30 cellular contexts compared by ENCODE assay signal in the genomic region with DNA sequence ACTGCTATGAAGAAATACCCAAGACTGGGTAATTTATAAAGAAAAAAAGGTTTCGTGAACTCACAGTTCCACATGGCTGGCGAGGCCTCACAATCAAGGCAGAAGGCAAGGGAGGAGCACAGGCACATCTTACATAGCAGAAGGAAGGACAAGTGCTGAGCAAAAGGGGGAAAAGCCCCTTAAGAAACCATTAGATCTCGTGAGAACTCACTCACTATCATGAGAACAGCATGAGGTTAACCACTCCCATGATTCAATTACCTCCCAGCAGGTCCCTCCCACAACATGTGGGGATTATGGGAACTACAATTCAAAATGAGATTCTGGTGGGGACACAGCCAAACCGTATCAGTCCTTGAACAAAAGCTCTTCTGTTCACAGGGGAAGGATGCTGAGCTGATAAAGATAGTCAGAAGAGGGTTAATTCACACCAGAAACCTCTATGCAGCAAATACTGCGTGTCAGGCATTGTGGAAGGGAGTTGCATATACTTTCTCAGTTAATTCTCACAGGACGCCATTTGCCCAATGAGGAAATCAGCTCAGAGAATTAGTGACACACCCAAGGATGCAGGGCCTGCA.
"Had no signal": no experiment of that assay in that cellular context is flagged by ENCODE, and none has a peak within 500 bp of the region (broad histone marks: within the 10 kb centered on the region; RNA-seq: fewer than 3 reads in every experiment).

No MANE protein-coding gene starts in this region.

- FAIRE-seq: keratinocyte, TTC549 had no signal

- H3K36me3 Mint-ChIP-seq: activated naive CD8-positive, alpha-beta T cell; stimulated activated memory B cell treated with anti-CD40 and anti-IgM and Interleukin-4, amounts not matched to agents 10 μg/mL and 1 μg/mL and 100 μg/mL, for 72 hours; type B pancreatic cell had no signal

- ATAC-seq: activated CD4-positive, CD25-positive, alpha-beta regulatory T cell treated with anti-CD3 and anti-CD28 coated beads, Interleukin-2, amount 50 U/mL, for 24 hours; gastrocnemius medialis; left cardiac atrium; left ventricle myocardium superior; right lobe of liver; stimulated activated memory B cell treated with anti-CD40 and anti-IgM and Interleukin-4, amounts not matched to agents 10 μg/mL and 1 μg/mL and 100 μg/mL, for 72 hours; stimulated activated naive CD8-positive, alpha-beta T cell treated with anti-CD3 and anti-CD28 coated beads, Interleukin-15, amount 100 ng/mL, for 72 hours had no signal

- H3K4me1 Mint-ChIP-seq: nephron had no signal

- H3K4me1 ChIP-seq: colonic mucosa, gastrocnemius medialis, right lobe of liver, uterus had no signal

- H3K4me3 ChIP-seq: cardiac muscle cell, colonic mucosa, gastrocnemius medialis, right lobe of liver, uterus had no signal

- H3K4me3 Mint-ChIP-seq: activated CD4-positive, alpha-beta memory T cell treated with anti-CD3 and anti-CD28 coated beads, Interleukin-2, amount 10 ng/mL, durations not matched to agents 7 days and 5 days; activated CD4-positive, alpha-beta T cell treated with anti-CD3 and anti-CD28 coated beads, Interleukin-2, amount 10 ng/mL, durations not matched to agents 7 days and 5 days; activated naive CD8-positive, alpha-beta T cell; activated T-cell treated with anti-CD3 and anti-CD28 coated beads, Interleukin-2, amount 50 U/mL, for 4 hours; nephron; stimulated activated memory B cell treated with anti-CD40 and anti-IgM and Interleukin-4, amounts not matched to agents 10 μg/mL and 1 μg/mL and 100 μg/mL, for 72 hours; stimulated activated naive CD8-positive, alpha-beta T cell treated with anti-CD3 and anti-CD28 coated beads, Interleukin-15, amount 100 ng/mL, for 72 hours; type B pancreatic cell had no signal

- H3K27me3 Mint-ChIP-seq: activated CD4-positive, alpha-beta memory T cell treated with anti-CD3 and anti-CD28 coated beads, Interleukin-2, amount 10 ng/mL, durations not matched to agents 7 days and 5 days; activated CD4-positive, alpha-beta T cell treated with anti-CD3 and anti-CD28 coated beads, Interleukin-2, amount 10 ng/mL, durations not matched to agents 7 days and 5 days; activated naive CD8-positive, alpha-beta T cell; stimulated activated memory B cell treated with anti-CD40 and anti-IgM and Interleukin-4, amounts not matched to agents 10 μg/mL and 1 μg/mL and 100 μg/mL, for 72 hours; stimulated activated naive CD8-positive, alpha-beta T cell treated with anti-CD3 and anti-CD28 coated beads, Interleukin-15, amount 100 ng/mL, for 72 hours; type B pancreatic cell had no signal

- H3K27ac Mint-ChIP-seq: activated CD4-positive, alpha-beta memory T cell treated with anti-CD3 and anti-CD28 coated beads, Interleukin-2, amount 10 ng/mL, durations not matched to agents 7 days and 5 days; activated CD4-positive, alpha-beta T cell treated with anti-CD3 and anti-CD28 coated beads, Interleukin-2, amount 10 ng/mL, durations not matched to agents 7 days and 5 days; activated naive CD8-positive, alpha-beta T cell; activated T-helper 2 cell treated with anti-CD3 and anti-CD28 coated beads, Interferon-gamma antibody, Interleukin-2, Interleukin-4, amounts not matched to agents 10 μg/mL and 5 μg/mL and 100 μg/mL, durations not matched to agents 14 hours and 24 hours and 36 hours; nephron; stimulated activated memory B cell treated with anti-CD40 and anti-IgM and Interleukin-4, amounts not matched to agents 10 μg/mL and 1 μg/mL and 100 μg/mL, for 72 hours; stimulated activated naive CD8-positive, alpha-beta T cell treated with anti-CD3 and anti-CD28 coated beads, Interleukin-15, amount 100 ng/mL, for 72 hours; type B pancreatic cell had no signal

- H3K9me3 Mint-ChIP-seq: activated T-cell treated with anti-CD3 and anti-CD28 coated beads, Interleukin-2, amount 50 U/mL, for 4 hours; type B pancreatic cell had no signal

- H3K27me3 ChIP-seq: cardiac muscle cell, colonic mucosa, gastrocnemius medialis, neutrophil, right lobe of liver, uterus had no signal

- DNase-seq: activated CD4-positive, alpha-beta memory T cell treated with anti-CD3 and anti-CD28 coated beads, Interleukin-2, amount 10 ng/mL, durations not matched to agents 7 days and 5 days; activated CD4-positive, alpha-beta T cell treated with anti-CD3 and anti-CD28 coated beads, Interleukin-2, amount 10 ng/mL, durations not matched to agents 7 days and 5 days; activated CD8-positive, alpha-beta memory T cell treated with anti-CD3 and anti-CD28 coated beads, Interleukin-2, amount 50 U/mL, for 48 hours; activated naive CD4-positive, alpha-beta T cell treated with Interleukin-2 at 50 U/mL for 16 hours; activated T-cell treated with anti-CD3 and anti-CD28 coated beads, Interleukin-2, amount 50 U/mL, for 4 hours; anterior cingulate cortex; cerebellar nuclear complex; colonic mucosa; effector CD8-positive, alpha-beta T cell; gastrocnemius medialis; glutamatergic neuron; hippocampal formation; left cardiac atrium; left ventricle myocardium superior; right lobe of liver; stimulated activated CD4-positive, alpha-beta T cell treated with anti-CD3 and anti-CD28 coated beads, Interleukin-4, amount 100 ng/mL, for 24 hours; stimulated activated naive CD8-positive, alpha-beta T cell treated with anti-CD3 and anti-CD28 coated beads, Interleukin-15, amount 100 ng/mL, for 72 hours; substantia nigra; uterus; WERI-Rb-1 had no signal

- H3K9me3 ChIP-seq: colonic mucosa, gastrocnemius medialis, neutrophil, right lobe of liver, uterus had no signal

- H3K36me3 ChIP-seq: cardiac muscle cell, colonic mucosa, gastrocnemius medialis, neutrophil, right lobe of liver, uterus, WERI-Rb-1 had no signal

- H3K27ac ChIP-seq: cardiac muscle cell, colonic mucosa, gastrocnemius medialis, neutrophil, right lobe of liver, uterus, WERI-Rb-1 had no signal
